8 cellular contexts compared by ENCODE assay signal in the genomic region with DNA sequence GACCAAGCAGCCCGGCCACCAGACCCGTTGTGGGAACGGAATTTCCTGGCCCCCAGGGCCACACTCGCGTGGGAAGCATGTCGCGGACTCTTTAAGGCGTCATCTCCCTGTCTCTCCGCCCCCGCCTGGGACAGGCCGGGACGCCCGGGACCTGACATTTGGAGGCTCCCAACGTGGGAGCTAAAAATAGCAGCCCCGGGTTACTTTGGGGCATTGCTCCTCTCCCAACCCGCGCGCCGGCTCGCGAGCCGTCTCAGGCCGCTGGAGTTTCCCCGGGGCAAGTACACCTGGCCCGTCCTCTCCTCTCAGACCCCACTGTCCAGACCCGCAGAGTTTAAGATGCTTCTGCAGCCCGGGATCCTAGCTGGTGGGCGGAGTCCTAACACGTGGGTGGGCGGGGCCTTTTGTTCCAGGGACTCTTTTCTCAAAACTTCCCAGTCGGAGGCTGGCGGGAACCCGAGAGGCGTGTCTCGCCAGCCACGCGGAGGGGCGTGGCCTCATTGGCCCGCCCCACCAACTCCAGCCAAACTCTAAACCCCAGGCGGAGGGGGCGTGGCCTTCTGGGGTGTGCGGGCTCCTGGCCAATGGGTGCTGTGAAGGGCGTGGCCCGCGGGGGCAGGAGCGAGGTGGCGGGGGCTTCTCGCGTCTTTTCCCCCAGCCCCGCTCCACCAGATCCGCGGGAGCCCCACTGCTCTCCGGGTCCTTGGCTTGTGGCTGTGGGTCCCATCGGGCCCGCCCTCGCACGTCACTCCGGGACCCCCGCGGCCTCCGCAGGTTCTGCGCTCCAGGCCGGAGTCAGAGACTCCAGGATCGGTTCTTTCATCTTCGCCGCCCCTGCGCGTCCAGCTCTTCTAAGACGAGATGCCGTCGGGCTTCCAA. TPM values are rescaled to one million over a fixed set of nuclear protein-coding genes. Genes with fewer than 3 reads are reported as not detected.
DNase-seq lines count a peak whose midpoint lies in the region; ATAC-seq and TF ChIP-seq lines count a peak whose summit lies in the region.

A gene (plus strand): TSS at position 645 of the 879 bp plus-strand sequence. CDS start 217 bp downstream, at position 862.

- DNase-seq in MG63, result peak; percentile 70
- peak; percentile 94 for DNase-seq in SW480 (ENCODE audit: low spot score)
- DNase-seq in activated naive CD8-positive, alpha-beta T cell treated with anti-CD3 and anti-CD28 coated beads, Interleukin-2, amount 50 U/mL, for 16 hours (ENCODE audit: low read depth, low spot score), result peak; percentile 80
- DNase-seq in head of caudate nucleus, result peak; percentile 64 to 89 (median 80)
- DNase-seq in osteoblast (ENCODE audit: insufficient read length, low spot score, missing footprints), result peak; percentile 99

- H3K4me1 ChIP-seq in osteoblast (ENCODE audit: insufficient read depth, low read length), result peaks cover 9% of the 10 kb centered on the region

- H3K27ac ChIP-seq in C4-2B, result peak within 1 kb of the TSS; percentile 68
- peak within 1 kb of the TSS; percentile 67 for H3K27ac ChIP-seq in osteoblast (ENCODE audit: low read depth, low read length)
- H3K27ac ChIP-seq in temporal lobe (ENCODE audit: low read depth, low read length), result peak within 1 kb of the TSS; percentile 50

- TF ChIP-seq CTCF in C4-2B (conservative IDR thresholded peaks at IDR 0.05), result no peak
- TF ChIP-seq CTCF in osteoblast (IDR thresholded peaks at IDR 0.05; ENCODE audit: extremely low read depth, low read depth, low read length), result no peak

- ATAC-seq in GM21423 (IDR thresholded peaks at IDR 0.05; ENCODE audit: unreplicated experiment), result peak; percentile 45

- H4K20me1 ChIP-seq in osteoblast (ENCODE audit: insufficient read depth, low read length), result no peaks in the 10 kb centered on the region

- no peaks in the 10 kb centered on the region for H3K27me3 ChIP-seq in MG63
- H3K27me3 ChIP-seq in osteoblast (ENCODE audit: insufficient read depth, low read length), result peaks cover 37% of the 10 kb centered on the region

- H3K4me3 ChIP-seq in MG63, result peak within 1 kb of the TSS; percentile 25
- H3K4me3 ChIP-seq in osteoblast (ENCODE audit: insufficient read depth, low read length), result peak within 1 kb of the TSS; percentile 65

- H3K9me3 ChIP-seq in MG63, result no peaks in the 10 kb centered on the region
- H3K9me3 ChIP-seq in osteoblast (ENCODE audit: low read depth, low read length), result no peaks in the 10 kb centered on the region

- intact Hi-C loops in head of caudate nucleus (cut with DNase I), result no loop called here

- no peaks in the 10 kb centered on the region for H3K36me3 ChIP-seq in MG63
- no peaks in the 10 kb centered on the region for H3K36me3 ChIP-seq in osteoblast (ENCODE audit: insufficient read depth, low read length)

- H3K79me2 ChIP-seq in osteoblast (ENCODE audit: insufficient read depth, low read length), result no peaks in the 10 kb centered on the region

- H3K4me2 ChIP-seq in osteoblast (ENCODE audit: insufficient read depth, low read length), result peak within 1 kb of the TSS; percentile 85

- H2AFZ ChIP-seq in osteoblast (ENCODE audit: low read length), result peak within 1 kb of the TSS; percentile 53

RNA-seq across cellular contexts. Expression of the gene that starts here (rescaled TPM):
- not detected in 2 replicates for total RNA-seq in MG63 (2014; rRNA removed; shearing (Covaris generic); ENCODE audit: low replicate concordance)
- total RNA-seq in osteoblast (under 0.01 and 0.29 TPM in 2 replicates), temporal lobe (0.25 TPM)

Comparison
In these comparisons a context has a peak if more than half of its experiments do, and no peak if none do; other contexts are left out.
1. Peak in every context shown above with its lines: DNase-seq, ATAC-seq, H3K4me3 ChIP-seq and H3K27ac ChIP-seq.
2. Peak in DNase-seq and H3K4me3 ChIP-seq in MG63; RNA of the gene not detected or under 1 TPM.
3. Peak in DNase-seq, H3K4me3 ChIP-seq, H3K27ac ChIP-seq and H3K4me2 ChIP-seq in osteoblast; RNA of the gene not detected or under 1 TPM.